ENCODE assay signal across 9 cellular contexts in the genomic region with DNA sequence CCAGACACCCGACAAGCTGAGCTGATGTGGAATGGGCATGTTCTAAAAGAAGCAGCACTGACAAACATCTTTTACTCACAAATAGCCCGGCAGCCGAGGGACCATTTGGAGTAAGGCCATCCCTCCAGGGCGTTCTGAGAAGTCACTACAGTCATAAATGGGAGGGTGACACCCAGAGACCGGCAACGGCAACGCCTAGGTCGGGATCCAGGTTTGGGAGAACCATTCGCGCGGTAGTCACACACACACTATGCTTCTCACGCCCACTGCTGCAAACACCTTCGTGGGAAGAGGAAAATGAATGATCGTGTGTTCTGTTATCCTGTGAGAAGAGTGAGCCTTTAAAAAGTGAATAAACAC. TPM values are rescaled to one million over a fixed set of nuclear protein-coding genes. Genes with fewer than 3 reads are reported as not detected.
DNase-seq lines count a peak whose midpoint lies in the region; ATAC-seq and TF ChIP-seq lines count a peak whose summit lies in the region.
"Had no signal": no experiment of that assay in that cellular context is flagged by ENCODE, and none has a peak within 500 bp of the region (broad histone marks: within the 10 kb centered on the region; RNA-seq: fewer than 3 reads in every experiment).

No MANE protein-coding gene starts in this region.

- POLR2A ChIA-PET in Panc1 (lab: Charles Lee), result interaction anchor here (0.6 to 1.0 kb wide), 6 partner anchors 10 to 224 kb away, joined by 3 to 8 read pairs (median 4); no protein-coding TSS in a partner anchor

- no peaks in the 10 kb centered on the region for H3K4me1 Mint-ChIP-seq in activated T-helper 1 cell treated with anti-CD3 and anti-CD28 coated beads, Interleukin-12 subunit alpha, Interleukin-12 subunit beta, Interleukin-2, Interleukin-4 antibody, amounts not matched to agents 30 ng/mL and 10 ng/mL and 1 ng/mL, durations not matched to agents 14 hours and 24 hours and 36 hours (ENCODE audit: low read depth)

- H3K27ac Mint-ChIP-seq in activated T-helper 1 cell treated with anti-CD3 and anti-CD28 coated beads, Interleukin-12 subunit alpha, Interleukin-12 subunit beta, Interleukin-2, Interleukin-4 antibody, amounts not matched to agents 30 ng/mL and 10 ng/mL and 1 ng/mL, durations not matched to agents 14 hours and 24 hours and 36 hours, result no peak overlapping the region
- H3K27ac Mint-ChIP-seq: effector memory CD8-positive, alpha-beta T cell had no signal

- 52 to 62% methylated on average over 7 to 13 of the region's 14 CpGs for WGBS in esophagus squamous epithelium, 2 donors
- 34 to 60% (median 38%) methylated on average over 14 of the region's 14 CpGs for WGBS in ovary, 3 donors

- no TSS peak for BruUV-seq in Panc1 (replicated peaks; lab: Mats Ljungman, UMichigan)

- no peaks in the 10 kb centered on the region for H3K36me3 Mint-ChIP-seq in activated T-helper 1 cell treated with anti-CD3 and anti-CD28 coated beads, Interleukin-12 subunit alpha, Interleukin-12 subunit beta, Interleukin-2, Interleukin-4 antibody, amounts not matched to agents 30 ng/mL and 10 ng/mL and 1 ng/mL, durations not matched to agents 14 hours and 24 hours and 36 hours (ENCODE audit: low read depth)

- H3K27me3 ChIP-seq in Panc1 (ENCODE audit: control insufficient read depth, insufficient read depth, low read length), result no peaks in the 10 kb centered on the region
- peaks cover 0 to 43% (median 0%) of the 10 kb centered on the region in 4 donors for H3K27me3 ChIP-seq in esophagus squamous epithelium
- H3K27me3 ChIP-seq in ovary, result no peaks in the 10 kb centered on the region

- H3K4me3 ChIP-seq in AG10803 (ENCODE audit: low read length) (no peak overlapping the region), Panc1 (ENCODE audit: low read depth in 2 of 2, low read length in 2 of 2) (peak overlapping the region in 1 of 2 experiments; percentile 36; a peak in 2 of 4 replicates), esophagus squamous epithelium (no peak overlapping the region), ovary (no peak overlapping the region)

- DNase-seq in AG10803 (ENCODE audit: low read depth) (peak; percentile 50), Panc1 (ENCODE audit: low read depth, low spot score) (no peak), esophagus squamous epithelium (lab: John Stamatoyannopoulos, UW) (no peak), ovary (no peak)
- DNase-seq in activated T-helper 1 cell treated with anti-CD3 and anti-CD28 coated beads, Interleukin-12 subunit alpha, Interleukin-12 subunit beta, Interleukin-2, Interleukin-4 antibody, amounts not matched to agents 30 ng/mL and 10 ng/mL and 1 ng/mL, durations not matched to agents 14 hours and 24 hours and 36 hours (ENCODE audit: low spot score), result no peak
- DNase-seq: effector memory CD8-positive, alpha-beta T cell had no signal

- in situ Hi-C loops in Panc1 (cut with HindIII; ENCODE audit: low pct_unique_long_range_greater_than_20kb, low sequenced_read_pairs), result no loop called here

- no peaks in the 10 kb centered on the region for H3K9me3 ChIP-seq in Panc1 (ENCODE audit: control insufficient read depth, insufficient read depth, low read depth, low read length)
- H3K9me3 ChIP-seq in esophagus squamous epithelium, result no peaks in the 10 kb centered on the region
- H3K9me3 ChIP-seq in ovary, result no peaks in the 10 kb centered on the region

- 0 out of 2 replicates have a peak, but pooled peaks cover 5% of the 10 kb centered on the region for H3K36me3 ChIP-seq in Panc1 (ENCODE audit: control insufficient read depth, insufficient read depth, low read length)
- H3K36me3 ChIP-seq in esophagus squamous epithelium, result no peaks in the 10 kb centered on the region
- no peaks in the 10 kb centered on the region for H3K36me3 ChIP-seq in ovary

- H3K4me1 ChIP-seq in Panc1 (ENCODE audit: control insufficient read depth, insufficient read depth, low read length) (peaks cover 95% of the 10 kb centered on the region), esophagus squamous epithelium (peaks cover 39 to 75% (median 55%) of the 10 kb centered on the region in 3 donors), ovary (ENCODE audit: insufficient read depth) (peaks cover 49% of the 10 kb centered on the region)

- peak; percentile 43 for ATAC-seq in Panc1
- no peak for ATAC-seq in HG03469 (IDR thresholded peaks at IDR 0.05; ENCODE audit: unreplicated experiment)
- no peak for ATAC-seq in GM18517 (IDR thresholded peaks at IDR 0.05; ENCODE audit: unreplicated experiment)
- no peak for ATAC-seq in GM19328 (IDR thresholded peaks at IDR 0.05; ENCODE audit: unreplicated experiment)
- ATAC-seq: effector memory CD8-positive, alpha-beta T cell had no signal

- no peaks in the 10 kb centered on the region for H3K9me3 Mint-ChIP-seq in activated T-helper 1 cell treated with anti-CD3 and anti-CD28 coated beads, Interleukin-12 subunit alpha, Interleukin-12 subunit beta, Interleukin-2, Interleukin-4 antibody, amounts not matched to agents 30 ng/mL and 10 ng/mL and 1 ng/mL, durations not matched to agents 14 hours and 24 hours and 36 hours

- TF ChIP-seq EP300 in ovary (IDR thresholded peaks at IDR 0.05), result no peak

- H3K4me3 Mint-ChIP-seq in activated T-helper 1 cell treated with anti-CD3 and anti-CD28 coated beads, Interleukin-12 subunit alpha, Interleukin-12 subunit beta, Interleukin-2, Interleukin-4 antibody, amounts not matched to agents 30 ng/mL and 10 ng/mL and 1 ng/mL, durations not matched to agents 14 hours and 24 hours and 36 hours, result no peak overlapping the region
- H3K4me3 Mint-ChIP-seq: effector memory CD8-positive, alpha-beta T cell had no signal

- H3K27ac ChIP-seq in Panc1 (ENCODE audit: low read length) (peak overlapping the region; percentile 100), esophagus squamous epithelium (peak overlapping the region; percentile 25 to 70 (median 58)), ovary (peak overlapping the region; percentile 72 to 77)

- H3K27me3 Mint-ChIP-seq in activated T-helper 1 cell treated with anti-CD3 and anti-CD28 coated beads, Interleukin-12 subunit alpha, Interleukin-12 subunit beta, Interleukin-2, Interleukin-4 antibody, amounts not matched to agents 30 ng/mL and 10 ng/mL and 1 ng/mL, durations not matched to agents 14 hours and 24 hours and 36 hours (ENCODE audit: insufficient read depth), result peaks cover 11% of the 10 kb centered on the region

- TF ChIP-seq CTCF in AG10803 (conservative IDR thresholded peaks at IDR 0.05; ENCODE audit: low read length) (no peak), Panc1 (IDR thresholded peaks at IDR 0.05) (no peak), esophagus squamous epithelium (IDR thresholded peaks at IDR 0.05) (no peak), ovary (IDR thresholded peaks at IDR 0.05) (no peak)

- CTCF ChIA-PET in Panc1 (lab: Charles Lee), result interaction anchor here (1.0 to 1.4 kb wide), 2 partner anchors 17 to 247 kb away, joined by 3 to 6 read pairs; no protein-coding TSS in a partner anchor

- TF ChIP-seq POLR2A in esophagus squamous epithelium (IDR thresholded peaks at IDR 0.05) (no peak), ovary (IDR thresholded peaks at IDR 0.05) (no peak)

- intact Hi-C loops in Panc1 (cut with micrococcal nuclease; ENCODE audit: unreplicated experiment), result loop anchor here (5.0 to 10.0 kb wide), 2 partner anchors 35 to 513 kb away; partner anchors contain the start of gene UPP1
- intact Hi-C loops in esophagus squamous epithelium (cut with DNase I), result no loop called here
- intact Hi-C loops in ovary (cut with DNase I), result loop anchor here in 2 of 4 donors (5.0 to 10.0 kb wide), 4 partner anchors 35 to 297 kb away; no protein-coding TSS in a partner anchor
- intact Hi-C loops in activated T-helper 1 cell treated with anti-CD3 and anti-CD28 coated beads, Interleukin-12 subunit alpha, Interleukin-12 subunit beta, Interleukin-2, Interleukin-4 antibody, amounts not matched to agents 30 ng/mL and 10 ng/mL and 1 ng/mL, durations not matched to agents 14 hours and 24 hours and 36 hours (cut with micrococcal nuclease), result no loop called here

RNA-seq across cellular contexts. Expression of gene TNS3, which starts 9.8 kb away (rescaled TPM):
- total RNA-seq in Panc1 (2021; ENCODE audit: unreplicated experiment) (533 TPM), esophagus squamous epithelium (10 to 100 TPM in 2 of 4 donors, 1 to 10 TPM in 2; 6.6 to 16.0 (median 9.6) TPM), ovary (100 to 1,000 TPM in 3 of 7 donors, 10 to 100 TPM in 4; 46.1 to 137 (median 96.3) TPM)
- polyA plus RNA-seq in Panc1 (2012; ENCODE audit: insufficient read length), result 322 TPM
- polyA plus RNA-seq in ovary, result 10 to 100 TPM; 36.6 to 91.3 TPM
- total RNA-seq in activated T-helper 1 cell treated with anti-CD3 and anti-CD28 coated beads, Interleukin-12 subunit alpha, Interleukin-12 subunit beta, Interleukin-2, Interleukin-4 antibody, amounts not matched to agents 30 ng/mL and 10 ng/mL and 1 ng/mL, durations not matched to agents 14 hours and 24 hours and 36 hours, result 4.1 and 5.8 TPM in 2 replicates
